Comparison of ENCODE assay signal across 20 cellular contexts in the genomic region with DNA sequence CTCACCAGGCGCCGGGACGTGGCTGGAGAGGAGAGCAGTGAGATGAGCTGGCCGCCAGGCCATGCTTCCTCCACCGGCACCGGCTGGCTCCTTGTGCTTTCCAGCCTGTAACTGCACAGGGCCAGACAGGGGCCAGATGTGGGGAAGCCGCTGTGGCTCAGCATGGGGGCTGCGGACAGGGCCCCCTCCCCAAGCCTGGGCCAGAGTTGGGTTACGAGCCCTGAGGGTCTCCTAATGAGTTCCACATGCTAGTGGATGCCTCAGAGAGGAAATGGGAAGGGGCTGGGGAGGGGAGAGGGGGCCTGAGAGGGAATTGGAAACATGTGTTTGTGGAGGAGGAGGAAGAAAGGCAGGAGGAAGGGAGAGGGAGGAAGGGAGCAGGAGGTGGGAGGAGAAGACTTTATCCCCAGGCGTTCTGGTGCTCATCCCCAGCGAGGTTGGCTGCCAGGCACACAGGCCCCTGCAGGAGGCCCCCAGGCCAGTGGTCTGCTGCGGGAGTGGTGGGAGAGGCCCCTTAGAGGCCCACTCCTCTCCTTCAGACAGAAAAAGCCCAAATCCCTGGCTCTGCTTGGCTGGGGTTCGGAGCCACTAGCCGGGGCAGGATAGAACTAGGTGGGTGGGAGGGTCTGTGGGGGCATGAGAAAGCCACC. TPM values are rescaled to one million over a fixed set of nuclear protein-coding genes. Genes with fewer than 3 reads are reported as not detected.
DNase-seq lines count a peak whose midpoint lies in the region; ATAC-seq and TF ChIP-seq lines count a peak whose summit lies in the region.
"Had no signal": no experiment of that assay in that cellular context is flagged by ENCODE, and none has a peak within 500 bp of the region (broad histone marks: within the 10 kb centered on the region; RNA-seq: fewer than 3 reads in every experiment).

No MANE protein-coding gene starts in this region.

- H3K27me3 ChIP-seq in breast epithelium (no peaks in the 10 kb centered on the region), mammary epithelial cell (ENCODE audit: insufficient read depth, low read length) (no peaks in the 10 kb centered on the region)
- H3K27me3 ChIP-seq: tibial artery had no signal

- dilution Hi-C loops in mammary epithelial cell (cut with HindIII; ENCODE audit: low sequenced_read_pairs) = no loop called here

- no TSS peak for BruUV-seq in mammary epithelial cell (replicated peaks; lab: Mats Ljungman, UMichigan)

- no peak overlapping the region for H3K4me2 ChIP-seq in mammary epithelial cell (ENCODE audit: insufficient read depth, low read depth, low read length)

- intact Hi-C loops in breast epithelium (cut with DNase I; ENCODE audit: low total_unique reads) (no loop called here), mammary epithelial cell (cut with micrococcal nuclease) (no loop called here)

- H3K79me2 ChIP-seq in mammary epithelial cell (ENCODE audit: insufficient read depth, low read length) = no peaks in the 10 kb centered on the region

- H3K36me3 ChIP-seq in breast epithelium (no peaks in the 10 kb centered on the region), mammary epithelial cell (ENCODE audit: insufficient read depth, low read length) (no peaks in the 10 kb centered on the region), mesodermal cell (ENCODE audit: control insufficient read depth, insufficient read depth, low read length) (no peaks in the 10 kb centered on the region)
- H3K36me3 ChIP-seq: HAP-1, tibial artery had no signal

- H4K20me1 ChIP-seq in mammary epithelial cell (ENCODE audit: insufficient read depth, low read length) = no peaks in the 10 kb centered on the region

- H3K27ac ChIP-seq in breast epithelium (peak overlapping the region; percentile 48 to 72), mammary epithelial cell (ENCODE audit: insufficient read depth, low read depth, low read length) (no peak overlapping the region), mesodermal cell (ENCODE audit: low read depth, low read length, severe bottlenecking) (peak overlapping the region; percentile 81), coronary artery (no peak overlapping the region)
- H3K27ac ChIP-seq: tibial artery had no signal

- no peak overlapping the region for H3K9ac ChIP-seq in mammary epithelial cell (ENCODE audit: insufficient read depth, low read length)

- H2AFZ ChIP-seq in mammary epithelial cell (ENCODE audit: low read depth, low read length) = no peak overlapping the region

- ATAC-seq in GM18519 (IDR thresholded peaks at IDR 0.05; ENCODE audit: low FRiP score, unreplicated experiment) = no peak
- ATAC-seq: stimulated activated naive CD8-positive, alpha-beta T cell treated with anti-CD3 and anti-CD28 coated beads, Interleukin-15, Interleukin-2, amounts not matched to agents 100 U/mL and 50 U/mL, for 24 hours had no signal

- H3K9me3 ChIP-seq in breast epithelium = no peaks in the 10 kb centered on the region
- H3K9me3 ChIP-seq in mammary epithelial cell (replicated peaks; ENCODE audit: insufficient read depth, low read length) = no peaks in the 10 kb centered on the region
- no peaks in the 10 kb centered on the region for H3K9me3 ChIP-seq in mesodermal cell (ENCODE audit: control insufficient read depth, low read length)
- H3K9me3 ChIP-seq: HAP-1, tibial artery had no signal

- no peak overlapping the region for H3K4me3 ChIP-seq in breast epithelium
- H3K4me3 ChIP-seq in mammary epithelial cell (replicated peaks in 1 of 3; ENCODE audit: insufficient read depth in 1 of 3, low read depth in 2 of 3, low read length in 3 of 3) = no peak overlapping the region
- H3K4me3 ChIP-seq in choroid plexus epithelial cell (ENCODE audit: low read depth, low read length) = no peak overlapping the region
- no peak overlapping the region for H3K4me3 ChIP-seq in mesodermal cell (ENCODE audit: extremely low read depth, insufficient read depth, low read length, poor library complexity, severe bottlenecking)
- H3K4me3 ChIP-seq in coronary artery = no peak overlapping the region
- H3K4me3 ChIP-seq: HAP-1, tibial artery had no signal

- in situ Hi-C loops in mammary epithelial cell (cut with MboI; ENCODE audit: low sequenced_read_pairs in 2 of 2) (no loop called here), ACHN (cut with HindIII; ENCODE audit: low pct_ligation_motif_present, low pct_unique_long_range_greater_than_20kb, low sequenced_read_pairs) (no loop called here)

- CTCF ChIA-PET in mammary epithelial cell (lab: Charles Lee; ENCODE audit: low non-redundant PET) = no interaction called here

- WGBS in mammary epithelial cell (ENCODE audit: low coverage, missing lambda C conversion rate) = 70% methylated on average over 4 of the region's 14 CpGs
- 75 to 82% methylated on average over 10 to 11 of the region's 14 CpGs for WGBS in mesodermal cell (ENCODE audit: insufficient coverage in 2 of 2), 2 experiments

- H3K4me1 ChIP-seq in breast epithelium (peaks cover 4 to 5% of the 10 kb centered on the region in 2 donors), mammary epithelial cell (ENCODE audit: insufficient read depth, low read length) (peaks cover 54% of the 10 kb centered on the region), mesodermal cell (ENCODE audit: control insufficient read depth, insufficient read depth, low read length, poor library complexity, severe bottlenecking) (peaks cover 12% of the 10 kb centered on the region)
- H3K4me1 ChIP-seq: HAP-1 had no signal

- DNase-seq in breast epithelium (ENCODE audit: low spot score in 2 of 2) (no peak), mammary epithelial cell (no peak), choroid plexus epithelial cell (ENCODE audit: low read depth) (peak; percentile 65), ACHN (no peak), NCI-H128 (lab: John Stamatoyannopoulos, UW; ENCODE audit: unreplicated experiment) (no peak), coronary artery (ENCODE audit: low spot score) (no peak)
- DNase-seq: 8988T; activated CD4-positive, alpha-beta T cell treated with anti-CD3 and anti-CD28 coated beads, Interleukin-2, amount 10 ng/mL, durations not matched to agents 7 days and 5 days; activated CD8-positive, alpha-beta memory T cell treated with anti-CD3 and anti-CD28 coated beads, Interleukin-2, amount 50 U/mL, for 4 hours; aorta; DMS153; NCI-H1436; NCI-H2171 treated with DMSO at 0.1 percent for 48 hours; NCI-H748 treated with DMSO at 0.1 percent for 48 hours; SHP77 treated with DMSO at 0.1 percent for 48 hours; stimulated activated naive CD8-positive, alpha-beta T cell treated with anti-CD3 and anti-CD28 coated beads, Interleukin-15, Interleukin-2, amounts not matched to agents 100 U/mL and 50 U/mL, for 24 hours; tibial artery had no signal

- TF ChIP-seq CTCF in breast epithelium (IDR thresholded peaks at IDR 0.05) = no peak
- TF ChIP-seq CTCF in mammary epithelial cell (conservative IDR thresholded peaks at IDR 0.05 in 1 of 2, IDR thresholded peaks at IDR 0.05 in 1 of 2; ENCODE audit: extremely low read depth in 1 of 2, insufficient read depth in 1 of 2, low read depth in 1 of 2, low read length in 2 of 2) = no peak
- TF ChIP-seq CTCF in choroid plexus epithelial cell (conservative IDR thresholded peaks at IDR 0.05; ENCODE audit: low read depth, low read length) = no peak
- TF ChIP-seq CTCF in coronary artery (IDR thresholded peaks at IDR 0.05) = no peak

- no peak for TF ChIP-seq POLR2A in breast epithelium (IDR thresholded peaks at IDR 0.05)

RNA-seq across cellular contexts. Expression of a gene that starts 11.8 kb away (rescaled TPM):
- 10 to 100 TPM in 1 of 3 donors, 1 to 10 TPM in 2; 7.0 to 11.1 (median 8.6) TPM for total RNA-seq in breast epithelium
- 100 to 1,000 TPM in 1 of 2 donors, 10 to 100 TPM in 1; 64.7 to 167 TPM for total RNA-seq in mammary epithelial cell
- 212 TPM for polyA plus RNA-seq in mammary epithelial cell
- 293 TPM for polyA minus RNA-seq in mammary epithelial cell
- polyA plus RNA-seq in mesodermal cell (2013, experiment 1 of 2) = 23.1 TPM
- 19.8 TPM for polyA plus RNA-seq in mesodermal cell (2013, experiment 2 of 2)

Comparison
In these comparisons a context has a peak if more than half of its experiments do, and no peak if none do; other contexts are left out.
1. H3K27ac ChIP-seq: peak in breast epithelium (2 of 2) and mesodermal cell (single experiment); none in mammary epithelial cell (single experiment) and coronary artery (0 of 2).
2. RNA of a gene that starts 11.8 kb away (total RNA-seq): 64.7 to 167 TPM in mammary epithelial cell; 7.0 to 11.1 TPM in breast epithelium; every median in the first group is over 4 times any median in the second.